ENCODE assay signal across 2 cellular contexts in genomic region chr16:78800535-78800934, GRCh38.
TF ChIP-seq lines count a peak whose summit lies in the region.

No MANE protein-coding gene starts in this region.

TF ChIP-seq in GM23338, 12 proteins besides CTCF, POLR2A, EP300 and RAD21:
- no peak for TF ChIP-seq ZNF331 (CRISPR knock-in tag; IDR thresholded peaks at IDR 0.05; ENCODE audit: low read depth)
- TF ChIP-seq, protein P1, sequence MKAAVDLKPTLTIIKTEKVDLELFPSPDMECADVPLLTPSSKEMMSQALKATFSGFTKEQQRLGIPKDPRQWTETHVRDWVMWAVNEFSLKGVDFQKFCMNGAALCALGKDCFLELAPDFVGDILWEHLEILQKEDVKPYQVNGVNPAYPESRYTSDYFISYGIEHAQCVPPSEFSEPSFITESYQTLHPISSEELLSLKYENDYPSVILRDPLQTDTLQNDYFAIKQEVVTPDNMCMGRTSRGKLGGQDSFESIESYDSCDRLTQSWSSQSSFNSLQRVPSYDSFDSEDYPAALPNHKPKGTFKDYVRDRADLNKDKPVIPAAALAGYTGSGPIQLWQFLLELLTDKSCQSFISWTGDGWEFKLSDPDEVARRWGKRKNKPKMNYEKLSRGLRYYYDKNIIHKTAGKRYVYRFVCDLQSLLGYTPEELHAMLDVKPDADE (IDR thresholded peaks at IDR 0.05): no peak
- TF ChIP-seq CREB1 (CRISPR knock-in tag; IDR thresholded peaks at IDR 0.05; ENCODE audit: low read depth): no peak
- no peak for TF ChIP-seq NANOG (IDR thresholded peaks at IDR 0.05; ENCODE audit: borderline replicate concordance)
- TF ChIP-seq EZH2phosphoT487 (IDR thresholded peaks at IDR 0.05; ENCODE audit: unreplicated experiment): no peak
- TF ChIP-seq EZH2 (IDR thresholded peaks at IDR 0.05; ENCODE audit: low read depth, unreplicated experiment): no peak
- TF ChIP-seq STAT1 (IDR thresholded peaks at IDR 0.05; ENCODE audit: unreplicated experiment): no peak
- TF ChIP-seq JUNB (IDR thresholded peaks at IDR 0.05; ENCODE audit: unreplicated experiment): no peak
- TF ChIP-seq ZNF462 (CRISPR knock-in tag; IDR thresholded peaks at IDR 0.05): no peak
- no peak for TF ChIP-seq POLR2AphosphoS5 (IDR thresholded peaks at IDR 0.05; ENCODE audit: low read depth)
- TF ChIP-seq, protein P2, sequence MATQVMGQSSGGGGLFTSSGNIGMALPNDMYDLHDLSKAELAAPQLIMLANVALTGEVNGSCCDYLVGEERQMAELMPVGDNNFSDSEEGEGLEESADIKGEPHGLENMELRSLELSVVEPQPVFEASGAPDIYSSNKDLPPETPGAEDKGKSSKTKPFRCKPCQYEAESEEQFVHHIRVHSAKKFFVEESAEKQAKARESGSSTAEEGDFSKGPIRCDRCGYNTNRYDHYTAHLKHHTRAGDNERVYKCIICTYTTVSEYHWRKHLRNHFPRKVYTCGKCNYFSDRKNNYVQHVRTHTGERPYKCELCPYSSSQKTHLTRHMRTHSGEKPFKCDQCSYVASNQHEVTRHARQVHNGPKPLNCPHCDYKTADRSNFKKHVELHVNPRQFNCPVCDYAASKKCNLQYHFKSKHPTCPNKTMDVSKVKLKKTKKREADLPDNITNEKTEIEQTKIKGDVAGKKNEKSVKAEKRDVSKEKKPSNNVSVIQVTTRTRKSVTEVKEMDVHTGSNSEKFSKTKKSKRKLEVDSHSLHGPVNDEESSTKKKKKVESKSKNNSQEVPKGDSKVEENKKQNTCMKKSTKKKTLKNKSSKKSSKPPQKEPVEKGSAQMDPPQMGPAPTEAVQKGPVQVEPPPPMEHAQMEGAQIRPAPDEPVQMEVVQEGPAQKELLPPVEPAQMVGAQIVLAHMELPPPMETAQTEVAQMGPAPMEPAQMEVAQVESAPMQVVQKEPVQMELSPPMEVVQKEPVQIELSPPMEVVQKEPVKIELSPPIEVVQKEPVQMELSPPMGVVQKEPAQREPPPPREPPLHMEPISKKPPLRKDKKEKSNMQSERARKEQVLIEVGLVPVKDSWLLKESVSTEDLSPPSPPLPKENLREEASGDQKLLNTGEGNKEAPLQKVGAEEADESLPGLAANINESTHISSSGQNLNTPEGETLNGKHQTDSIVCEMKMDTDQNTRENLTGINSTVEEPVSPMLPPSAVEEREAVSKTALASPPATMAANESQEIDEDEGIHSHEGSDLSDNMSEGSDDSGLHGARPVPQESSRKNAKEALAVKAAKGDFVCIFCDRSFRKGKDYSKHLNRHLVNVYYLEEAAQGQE (IDR thresholded peaks at IDR 0.05; ENCODE audit: unreplicated experiment): no peak
- TF ChIP-seq ZNF114 (CRISPR knock-in tag; IDR thresholded peaks at IDR 0.05): no peak

TF ChIP-seq in H1, 55 proteins besides CTCF, POLR2A, EP300 and RAD21:
- TF ChIP-seq BACH1 (IDR thresholded peaks at IDR 0.05; ENCODE audit: low read length) (no peak), JUN (IDR thresholded peaks at IDR 0.05; ENCODE audit: low read depth, low read length) (no peak), SIN3A (conservative IDR thresholded peaks at IDR 0.05 in 1 of 2, IDR thresholded peaks at IDR 0.05 in 1 of 2; ENCODE audit: low read depth in 1 of 2, low read length in 2 of 2) (no peak), YY1 (IDR thresholded peaks at IDR 0.05; ENCODE audit: low read depth, low read length) (no peak)
- TF ChIP-seq, protein P3, sequence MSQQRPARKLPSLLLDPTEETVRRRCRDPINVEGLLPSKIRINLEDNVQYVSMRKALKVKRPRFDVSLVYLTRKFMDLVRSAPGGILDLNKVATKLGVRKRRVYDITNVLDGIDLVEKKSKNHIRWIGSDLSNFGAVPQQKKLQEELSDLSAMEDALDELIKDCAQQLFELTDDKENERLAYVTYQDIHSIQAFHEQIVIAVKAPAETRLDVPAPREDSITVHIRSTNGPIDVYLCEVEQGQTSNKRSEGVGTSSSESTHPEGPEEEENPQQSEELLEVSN (IDR thresholded peaks at IDR 0.05): no peak
TF ChIP-seq in H1: peak in this region for 0.
